ENCODE assay signal across 13 cellular contexts in genomic region chr5:154194348-154195329, GRCh38. TPM values are rescaled to one million over a fixed set of nuclear protein-coding genes. Genes with fewer than 3 reads are reported as not detected.
DNase-seq lines count a peak whose midpoint lies in the region; ATAC-seq and TF ChIP-seq lines count a peak whose summit lies in the region.
"Had no signal": no experiment of that assay in that cellular context is flagged by ENCODE, and none has a peak within 500 bp of the region (broad histone marks: within the 10 kb centered on the region; RNA-seq: fewer than 3 reads in every experiment).

No MANE protein-coding gene starts in this region.

- intact Hi-C loops in CD4-positive, alpha-beta memory T cell (cut with micrococcal nuclease), result loop anchor here (5.0 kb wide), 1 partner anchor 563 kb away; the partner anchor contains the start of gene LARP1

- no peaks in the 10 kb centered on the region for H3K27me3 Mint-ChIP-seq in CD4-positive, alpha-beta memory T cell
- H3K27me3 Mint-ChIP-seq in endodermal cell (ENCODE audit: insufficient read depth) (peaks cover 15% of the 10 kb centered on the region), neural crest cell (ENCODE audit: low read depth) (peaks cover 8% of the 10 kb centered on the region)
- H3K27me3 Mint-ChIP-seq: activated CD8-positive, alpha-beta T cell treated with anti-CD3 and anti-CD28 coated beads for 36 hours had no signal

- POLR2A ChIA-PET in CD4-positive, alpha-beta memory T cell (lab: Charles Lee; ENCODE audit: partially characterized antibody), result interaction anchor here (2.7 to 7.3 kb wide), 2 partner anchors 8 to 26 kb away, joined by 9 to 105 read pairs; no protein-coding TSS in a partner anchor

- H3K36me3 ChIP-seq in CD4-positive, alpha-beta memory T cell (ENCODE audit: insufficient read depth, low read length), result no peaks in the 10 kb centered on the region
- H3K36me3 ChIP-seq in Loucy (ENCODE audit: insufficient read depth, low read length) (no peaks in the 10 kb centered on the region), endodermal cell (ENCODE audit: control insufficient read depth, insufficient read depth, low read length) (peaks cover 42% of the 10 kb centered on the region)
- H3K36me3 ChIP-seq: right lobe of liver, vagina had no signal

- ATAC-seq in HG02623 (IDR thresholded peaks at IDR 0.05; ENCODE audit: unreplicated experiment) (no peak), GM18517 (IDR thresholded peaks at IDR 0.05; ENCODE audit: unreplicated experiment) (no peak)
- ATAC-seq: activated CD8-positive, alpha-beta T cell treated with anti-CD3 and anti-CD28 coated beads for 36 hours; esophagus mucosa; right lobe of liver had no signal

- no peaks in the 10 kb centered on the region for H4K20me1 ChIP-seq in Loucy (ENCODE audit: insufficient read depth, low read length, poor library complexity, severe bottlenecking)

- peaks cover 11 to 27% of the 10 kb centered on the region in 2 donors for H3K36me3 Mint-ChIP-seq in CD4-positive, alpha-beta memory T cell
- H3K36me3 Mint-ChIP-seq in endodermal cell (ENCODE audit: low read depth), result peaks cover 7% of the 10 kb centered on the region
- H3K36me3 Mint-ChIP-seq in neural crest cell (ENCODE audit: low read depth), result no peaks in the 10 kb centered on the region

- H3F3A ChIP-seq in Loucy (ENCODE audit: low read depth), result no peaks in the 10 kb centered on the region

- no peak for DNase-seq in CD4-positive, alpha-beta memory T cell
- DNase-seq in endodermal cell (peak; percentile 80), neural crest cell (ENCODE audit: low read depth, low spot score) (no peak), anterior cingulate cortex (lab: John Stamatoyannopoulos, UW) (no peak)
- no peak for DNase-seq in activated CD4-positive, alpha-beta T cell treated with anti-CD3 and anti-CD28 coated beads, Interleukin-2, amount 50 U/mL, for 4 hours
- DNase-seq: activated CD8-positive, alpha-beta T cell treated with anti-CD3 and anti-CD28 coated beads for 36 hours; amygdala; right lobe of liver had no signal

- H3K9me3 ChIP-seq in CD4-positive, alpha-beta memory T cell (ENCODE audit: control insufficient read depth in 1 of 2, low read length in 2 of 2), result no peaks in the 10 kb centered on the region
- no peaks in the 10 kb centered on the region for H3K9me3 ChIP-seq in Loucy (ENCODE audit: insufficient read depth, low read depth, low read length)
- H3K9me3 ChIP-seq in endodermal cell (ENCODE audit: control insufficient read depth, low read length), result no peaks in the 10 kb centered on the region
- H3K9me3 ChIP-seq: right lobe of liver, vagina had no signal

- no peak for TF ChIP-seq CTCF in Loucy (conservative IDR thresholded peaks at IDR 0.05; ENCODE audit: low read length)
- no peak for TF ChIP-seq CTCF in endodermal cell (conservative IDR thresholded peaks at IDR 0.05)
- TF ChIP-seq CTCF in neural crest cell (conservative IDR thresholded peaks at IDR 0.05), result no peak

- no peak overlapping the region for H3K4me3 ChIP-seq in CD4-positive, alpha-beta memory T cell (ENCODE audit: low read length in 2 of 2)
- no peak overlapping the region for H3K4me3 ChIP-seq in Loucy (ENCODE audit: low read length, poor library complexity, severe bottlenecking)
- H3K4me3 ChIP-seq in endodermal cell (ENCODE audit: low read length), result peak overlapping the region; percentile 59
- H3K4me3 ChIP-seq: right lobe of liver, vagina had no signal

- no peaks in the 10 kb centered on the region for H3K27me3 ChIP-seq in CD4-positive, alpha-beta memory T cell (ENCODE audit: insufficient read depth, low read length)
- H3K27me3 ChIP-seq in Loucy (ENCODE audit: insufficient read depth, low read length, poor library complexity, severe bottlenecking), result no peaks in the 10 kb centered on the region
- H3K27me3 ChIP-seq in endodermal cell (ENCODE audit: control insufficient read depth, insufficient read depth, low read length, poor library complexity, severe bottlenecking), result peaks cover 3% of the 10 kb centered on the region
- H3K27me3 ChIP-seq: right lobe of liver, vagina had no signal

- peak overlapping the region in 5 of 7 donors; percentile 14 to 75 (median 38) for H3K27ac Mint-ChIP-seq in CD4-positive, alpha-beta memory T cell
- H3K27ac Mint-ChIP-seq in endodermal cell (peak overlapping the region; percentile 79), neural crest cell (ENCODE audit: unreplicated experiment) (no peak overlapping the region)
- H3K27ac Mint-ChIP-seq: activated CD8-positive, alpha-beta T cell treated with anti-CD3 and anti-CD28 coated beads for 36 hours had no signal

- H3K4me1 ChIP-seq in CD4-positive, alpha-beta memory T cell (ENCODE audit: insufficient read depth, low read length), result peaks cover 62% of the 10 kb centered on the region
- peaks cover 42% of the 10 kb centered on the region for H3K4me1 ChIP-seq in Loucy (ENCODE audit: insufficient read depth, low read length, poor library complexity, severe bottlenecking)
- peaks cover 50% of the 10 kb centered on the region for H3K4me1 ChIP-seq in endodermal cell (ENCODE audit: control insufficient read depth, insufficient read depth, low read length)
- H3K4me1 ChIP-seq: right lobe of liver had no signal

- no peak overlapping the region for H3K27ac ChIP-seq in CD4-positive, alpha-beta memory T cell (ENCODE audit: low read depth, low read length)
- H3K27ac ChIP-seq in endodermal cell (ENCODE audit: low read depth, low read length), result no peak overlapping the region
- H3K27ac ChIP-seq: right lobe of liver, vagina had no signal

- WGBS in endodermal cell (ENCODE audit: insufficient coverage in 1 of 2, insufficient read length in 1 of 2), 2 experiments, result 47 to 59% methylated on average over 5 to 8 of the region's 8 CpGs

- CTCF ChIA-PET in CD4-positive, alpha-beta memory T cell (lab: Charles Lee; ENCODE audit: partially characterized antibody), result interaction anchor here (1.9 to 6.8 kb wide), 3 partner anchors 10 to 42 kb away, joined by 6 to 61 read pairs (median 12); no protein-coding TSS in a partner anchor

- H3K4me2 ChIP-seq in Loucy (ENCODE audit: low read depth, low read length, poor library complexity, severe bottlenecking), result peak overlapping the region; percentile 76

- H3K9ac ChIP-seq in Loucy (ENCODE audit: low read depth, low read length, poor library complexity, severe bottlenecking) (no peak overlapping the region), endodermal cell (ENCODE audit: extremely low read depth, low read length, poor library complexity, severe bottlenecking) (no peak overlapping the region)

- no peaks in the 10 kb centered on the region for H3K9me2 ChIP-seq in Loucy (replicated peaks; ENCODE audit: low read depth, low read length)

- H3K4me1 Mint-ChIP-seq in CD4-positive, alpha-beta memory T cell, result peaks cover 51 to 81% (median 65%) of the 10 kb centered on the region in 4 donors
- H3K4me1 Mint-ChIP-seq in endodermal cell, result peaks cover 72% of the 10 kb centered on the region
- peaks cover 52% of the 10 kb centered on the region for H3K4me1 Mint-ChIP-seq in neural crest cell

- H3K79me2 ChIP-seq in Loucy (ENCODE audit: insufficient read depth, low read length), result peaks cover 37% of the 10 kb centered on the region

- H3K4me3 Mint-ChIP-seq in CD4-positive, alpha-beta memory T cell, result no peak overlapping the region
- no peak overlapping the region for H3K4me3 Mint-ChIP-seq in endodermal cell
- H3K4me3 Mint-ChIP-seq in neural crest cell, result peak overlapping the region; percentile 43
- H3K4me3 Mint-ChIP-seq: activated CD8-positive, alpha-beta T cell treated with anti-CD3 and anti-CD28 coated beads for 36 hours had no signal

- H2AFZ ChIP-seq in Loucy (ENCODE audit: low read length), result no peak overlapping the region

- H3K9me3 Mint-ChIP-seq in CD4-positive, alpha-beta memory T cell, result no peaks in the 10 kb centered on the region
- H3K9me3 Mint-ChIP-seq in endodermal cell (no peaks in the 10 kb centered on the region), neural crest cell (no peaks in the 10 kb centered on the region)
- H3K9me3 Mint-ChIP-seq: activated CD8-positive, alpha-beta T cell treated with anti-CD3 and anti-CD28 coated beads for 36 hours had no signal

RNA-seq across cellular contexts. Expression of gene GALNT10, which starts 4.1 kb away (rescaled TPM):
- 10 to 100 TPM; 32.8 to 35.7 TPM for total RNA-seq in CD4-positive, alpha-beta memory T cell
- 10 to 100 TPM in 1 of 2 donors, 1 to 10 TPM in 1; 9.6 to 20.7 TPM for polyA plus RNA-seq in CD4-positive, alpha-beta memory T cell
- total RNA-seq in endodermal cell, result 10 to 100 TPM; 30.2 to 43.4 TPM
- 25.0 TPM for polyA plus RNA-seq in endodermal cell (2013, experiment 1 of 2)
- polyA plus RNA-seq in endodermal cell (2013, experiment 2 of 2), result 25.7 TPM
- total RNA-seq in neural crest cell, result 39.8 and 42.3 TPM in 2 replicates
